Comparison of ENCODE assay signal across 1 cellular context in genomic region chr15:64837502-64837901, GRCh38.
TF ChIP-seq lines count a peak whose summit lies in the region.

No MANE protein-coding gene starts in this region.

TF ChIP-seq in HepG2, 621 proteins besides CTCF, POLR2A, EP300 and RAD21:
- TF ChIP-seq PAXIP1 (CRISPR knock-in tag; conservative IDR thresholded peaks at IDR 0.05) (no peak), ZNF18 (CRISPR knock-in tag; IDR thresholded peaks at IDR 0.05; ENCODE audit: insufficient replicate concordance) (no peak), ZSCAN12 (CRISPR knock-in tag; IDR thresholded peaks at IDR 0.05) (no peak), PLSCR1 (CRISPR knock-in tag; IDR thresholded peaks at IDR 0.05; ENCODE audit: borderline replicate concordance) (no peak), MAF1 (CRISPR knock-in tag; IDR thresholded peaks at IDR 0.05; ENCODE audit: borderline replicate concordance) (no peak), ZNF780A (CRISPR knock-in tag; IDR thresholded peaks at IDR 0.05) (no peak), ETS1 (CRISPR knock-in tag; IDR thresholded peaks at IDR 0.05) (no peak)
